Comparison of ENCODE assay signal across 13 cellular contexts in genomic region chr3:177146646-177147045, GRCh38. TPM values are rescaled to one million over a fixed set of nuclear protein-coding genes. Genes with fewer than 3 reads are reported as not detected.
DNase-seq lines count a peak whose midpoint lies in the region; ATAC-seq and TF ChIP-seq lines count a peak whose summit lies in the region.
"Had no signal": no experiment of that assay in that cellular context is flagged by ENCODE, and none has a peak within 500 bp of the region (broad histone marks: within the 10 kb centered on the region; RNA-seq: fewer than 3 reads in every experiment).

No MANE protein-coding gene starts in this region.

- ATAC-seq in stimulated activated memory B cell treated with anti-CD40 and anti-IgM and Interleukin-4, amounts not matched to agents 10 μg/mL and 1 μg/mL and 100 μg/mL, for 72 hours, result no peak
- ATAC-seq: WTC11 had no signal

- H3K27me3 ChIP-seq in effector memory CD4-positive, alpha-beta T cell (replicated peaks; ENCODE audit: control insufficient read depth, insufficient read depth, low read length, poor library complexity, severe bottlenecking), result no peaks in the 10 kb centered on the region
- no peaks in the 10 kb centered on the region for H3K27me3 ChIP-seq in tibial nerve

- no peak overlapping the region for H3K9ac ChIP-seq in SK-N-MC (ENCODE audit: insufficient read length)

- H3K36me3 ChIP-seq in SK-N-MC (ENCODE audit: insufficient read depth, low read length) (peaks cover 40% of the 10 kb centered on the region), tibial nerve (no peaks in the 10 kb centered on the region)
- no peaks in the 10 kb centered on the region for H3K36me3 ChIP-seq in effector memory CD4-positive, alpha-beta T cell (ENCODE audit: control insufficient read depth, insufficient read depth, low read length)

- peaks cover 24% of the 10 kb centered on the region for H3K36me3 Mint-ChIP-seq in activated naive CD4-positive, alpha-beta T cell treated with anti-CD3 and anti-CD28 coated beads, Interleukin-2, amount 10 ng/mL, durations not matched to agents 7 days and 5 days
- peaks cover 11% of the 10 kb centered on the region for H3K36me3 Mint-ChIP-seq in stimulated activated memory B cell treated with anti-CD40 and anti-IgM and Interleukin-4, amounts not matched to agents 10 μg/mL and 1 μg/mL and 100 μg/mL, for 72 hours
- H3K36me3 Mint-ChIP-seq: WTC11 had no signal

- CTCF ChIA-PET in activated naive CD4-positive, alpha-beta T cell treated with anti-CD3 and anti-CD28 coated beads, Interleukin-2, amount 10 ng/mL, durations not matched to agents 7 days and 5 days (lab: Charles Lee), result no interaction called here

- no peaks in the 10 kb centered on the region for H3K27me3 Mint-ChIP-seq in activated naive CD4-positive, alpha-beta T cell treated with anti-CD3 and anti-CD28 coated beads, Interleukin-2, amount 10 ng/mL, durations not matched to agents 7 days and 5 days
- H3K27me3 Mint-ChIP-seq in stimulated activated memory B cell treated with anti-CD40 and anti-IgM and Interleukin-4, amounts not matched to agents 10 μg/mL and 1 μg/mL and 100 μg/mL, for 72 hours, result no peaks in the 10 kb centered on the region

- no peak for DNase-seq in activated naive CD4-positive, alpha-beta T cell treated with anti-CD3 and anti-CD28 coated beads, Interleukin-2, amount 10 ng/mL, durations not matched to agents 7 days and 5 days
- DNase-seq in activated naive CD4-positive, alpha-beta T cell treated with Interleukin-2 at 50 U/mL for 16 hours, result no peak
- no peak for DNase-seq in SK-N-MC (ENCODE audit: low read depth, low spot score)
- DNase-seq in effector memory CD4-positive, alpha-beta T cell, result no peak
- DNase-seq in tibial nerve (ENCODE audit: low spot score in 2 of 2), result no peak
- no peak for DNase-seq in NCI-H128 (lab: John Stamatoyannopoulos, UW; ENCODE audit: unreplicated experiment)
- no peak for DNase-seq in activated CD4-positive, alpha-beta T cell treated with anti-CD3 and anti-CD28 coated beads for 48 hours
- DNase-seq: amniotic stem cell, NCI-H446 treated with DMSO at 0.1 percent for 48 hours, nucleus accumbens, SHP77 had no signal

- no peaks in the 10 kb centered on the region for H3K9me3 Mint-ChIP-seq in activated naive CD4-positive, alpha-beta T cell treated with anti-CD3 and anti-CD28 coated beads, Interleukin-2, amount 10 ng/mL, durations not matched to agents 7 days and 5 days
- H3K9me3 Mint-ChIP-seq in stimulated activated memory B cell treated with anti-CD40 and anti-IgM and Interleukin-4, amounts not matched to agents 10 μg/mL and 1 μg/mL and 100 μg/mL, for 72 hours, result no peaks in the 10 kb centered on the region
- H3K9me3 Mint-ChIP-seq: WTC11 had no signal

- TF ChIP-seq EP300 in tibial nerve (IDR thresholded peaks at IDR 0.05), result no peak

- WGBS in tibial nerve, 2 donors, result 20 to 30% methylated on average over 4 of the region's 4 CpGs

- H3K9me3 ChIP-seq in SK-N-MC (ENCODE audit: low read depth, low read length), result no peaks in the 10 kb centered on the region
- no peaks in the 10 kb centered on the region for H3K9me3 ChIP-seq in effector memory CD4-positive, alpha-beta T cell (ENCODE audit: control insufficient read depth, low read length)
- H3K9me3 ChIP-seq in tibial nerve, result no peaks in the 10 kb centered on the region

- H3K4me1 Mint-ChIP-seq in activated naive CD4-positive, alpha-beta T cell treated with anti-CD3 and anti-CD28 coated beads, Interleukin-2, amount 10 ng/mL, durations not matched to agents 7 days and 5 days, result peaks cover 67% of the 10 kb centered on the region
- peaks cover 72% of the 10 kb centered on the region for H3K4me1 Mint-ChIP-seq in stimulated activated memory B cell treated with anti-CD40 and anti-IgM and Interleukin-4, amounts not matched to agents 10 μg/mL and 1 μg/mL and 100 μg/mL, for 72 hours

- H3K27ac ChIP-seq in SK-N-MC (0 out of 2 replicates have a peak overlapping the region, but pooled peaks have one; percentile 7), tibial nerve (no peak overlapping the region)
- H3K27ac ChIP-seq in effector memory CD4-positive, alpha-beta T cell (ENCODE audit: insufficient read depth, low read length, poor library complexity, severe bottlenecking), result peak overlapping the region; percentile 35

- no peak for TF ChIP-seq POLR2A in tibial nerve (IDR thresholded peaks at IDR 0.05)

- H3K4me1 ChIP-seq in effector memory CD4-positive, alpha-beta T cell (ENCODE audit: control insufficient read depth, insufficient read depth, low read length, poor library complexity, severe bottlenecking), result peaks cover 35% of the 10 kb centered on the region
- peaks cover 3 to 72% (median 33%) of the 10 kb centered on the region in 4 donors for H3K4me1 ChIP-seq in tibial nerve

- H3K4me3 Mint-ChIP-seq in activated naive CD4-positive, alpha-beta T cell treated with anti-CD3 and anti-CD28 coated beads, Interleukin-2, amount 10 ng/mL, durations not matched to agents 7 days and 5 days, result no peak overlapping the region
- no peak overlapping the region for H3K4me3 Mint-ChIP-seq in stimulated activated memory B cell treated with anti-CD40 and anti-IgM and Interleukin-4, amounts not matched to agents 10 μg/mL and 1 μg/mL and 100 μg/mL, for 72 hours
- H3K4me3 Mint-ChIP-seq: WTC11 had no signal

- TF ChIP-seq CTCF in tibial nerve (IDR thresholded peaks at IDR 0.05), result no peak

- H3K27ac Mint-ChIP-seq in activated naive CD4-positive, alpha-beta T cell treated with anti-CD3 and anti-CD28 coated beads, Interleukin-2, amount 10 ng/mL, durations not matched to agents 7 days and 5 days, result peak overlapping the region; percentile 65
- H3K27ac Mint-ChIP-seq in stimulated activated memory B cell treated with anti-CD40 and anti-IgM and Interleukin-4, amounts not matched to agents 10 μg/mL and 1 μg/mL and 100 μg/mL, for 72 hours, result peak overlapping the region; percentile 77
- H3K27ac Mint-ChIP-seq: WTC11 had no signal

- H3K4me3 ChIP-seq in SK-N-MC (no peak overlapping the region), tibial nerve (no peak overlapping the region)
- H3K4me3 ChIP-seq in effector memory CD4-positive, alpha-beta T cell (ENCODE audit: insufficient read depth, low read depth, low read length, poor library complexity, severe bottlenecking), result no peak overlapping the region

RNA-seq across cellular contexts. Expression of gene TBL1XR1, which starts 50.6 kb away (rescaled TPM):
- total RNA-seq in tibial nerve, result 10 to 100 TPM; 57.1 to 66.3 (median 62.8) TPM

Comparison
In these comparisons a context has a peak if more than half of its experiments do, and no peak if none do; other contexts are left out.
1. H3K27ac ChIP-seq: peak in SK-N-MC (single experiment) and effector memory CD4-positive, alpha-beta T cell (single experiment); none in tibial nerve (0 of 4).